In genomic region chr1:235651170-235651806, GRCh38 we compare ENCODE assay signal across 11 cellular contexts. TPM values are rescaled to one million over a fixed set of nuclear protein-coding genes. Genes with fewer than 3 reads are reported as not detected.
DNase-seq lines count a peak whose midpoint lies in the region; ATAC-seq and TF ChIP-seq lines count a peak whose summit lies in the region.
"Had no signal": no experiment of that assay in that cellular context is flagged by ENCODE, and none has a peak within 500 bp of the region (broad histone marks: within the 10 kb centered on the region; RNA-seq: fewer than 3 reads in every experiment).

No MANE protein-coding gene starts in this region.

- intact Hi-C loops in sciatic nerve (cut with DNase I), result no loop called here

- POLR2A ChIA-PET in CD8-positive, alpha-beta memory T cell (lab: Charles Lee), result no interaction called here

- peaks cover 14% of the 10 kb centered on the region for H3K4me1 ChIP-seq in CD8-positive, alpha-beta memory T cell (ENCODE audit: insufficient read depth, low read length)
- H3K4me1 ChIP-seq in HUES6 (ENCODE audit: control insufficient read depth, insufficient read depth, low read length) (peaks cover 11% of the 10 kb centered on the region), endocrine pancreas (ENCODE audit: control insufficient read depth, insufficient read depth, low read length) (peaks cover 10% of the 10 kb centered on the region)

- H3K9me3 Mint-ChIP-seq in CD8-positive, alpha-beta memory T cell, result peaks cover 4 to 17% (median 8%) of the 10 kb centered on the region in 5 donors

- no peak for DNase-seq in CD8-positive, alpha-beta memory T cell
- DNase-seq in amygdala (lab: John Stamatoyannopoulos, UW) (no peak), NAMALWA (ENCODE audit: low spot score) (no peak), sciatic nerve (ENCODE audit: low spot score) (no peak)
- DNase-seq: effector CD4-positive, alpha-beta T cell; NCI-H345 had no signal

- no peak overlapping the region for H3K4me2 ChIP-seq in neural cell (ENCODE audit: low read length)

- peaks cover 51 to 56% of the 10 kb centered on the region in 2 donors for H3K27me3 Mint-ChIP-seq in CD8-positive, alpha-beta memory T cell

- no peaks in the 10 kb centered on the region for H3K9me3 ChIP-seq in CD8-positive, alpha-beta memory T cell (ENCODE audit: low read length)
- H3K9me3 ChIP-seq in HUES6 (ENCODE audit: control insufficient read depth, insufficient read depth, low read depth, low read length) (no peaks in the 10 kb centered on the region), endocrine pancreas (ENCODE audit: control insufficient read depth, low read length) (no peaks in the 10 kb centered on the region), neural cell (ENCODE audit: low read length) (no peaks in the 10 kb centered on the region)

- no peak overlapping the region for H3K9ac ChIP-seq in HUES6 (ENCODE audit: low read length)
- peak overlapping the region; percentile 5 for H3K9ac ChIP-seq in endocrine pancreas (ENCODE audit: control insufficient read depth, insufficient read depth, low read length)
- H3K9ac ChIP-seq in neural cell (ENCODE audit: low read length), result peak overlapping the region; percentile 76

- ATAC-seq in GM18907 (IDR thresholded peaks at IDR 0.05; ENCODE audit: unreplicated experiment), result no peak
- no peak for ATAC-seq in sciatic nerve
- ATAC-seq: GM12878 had no signal

- peaks cover 11 to 16% (median 12%) of the 10 kb centered on the region in 3 donors for H3K4me1 Mint-ChIP-seq in CD8-positive, alpha-beta memory T cell

- H2AFZ ChIP-seq in neural cell (ENCODE audit: low read depth, low read length), result no peak overlapping the region

- no peak overlapping the region for H3K4me3 ChIP-seq in CD8-positive, alpha-beta memory T cell (ENCODE audit: low read length)
- H3K4me3 ChIP-seq in HUES6 (ENCODE audit: low read depth, low read length) (peak overlapping the region; percentile 65), endocrine pancreas (ENCODE audit: control insufficient read depth, insufficient read depth, low read length) (peak overlapping the region; percentile 79), neural cell (ENCODE audit: low read length) (peak overlapping the region; percentile 99)

- peaks cover 43% of the 10 kb centered on the region for H3K27me3 ChIP-seq in CD8-positive, alpha-beta memory T cell (ENCODE audit: insufficient read depth, low read length, poor library complexity, severe bottlenecking)
- H3K27me3 ChIP-seq in HUES6 (ENCODE audit: control insufficient read depth, insufficient read depth, low read length) (peaks cover 37% of the 10 kb centered on the region), endocrine pancreas (ENCODE audit: control insufficient read depth, insufficient read depth, low read length) (no peaks in the 10 kb centered on the region), neural cell (ENCODE audit: insufficient read depth, low read depth, low read length) (peaks cover 12% of the 10 kb centered on the region)

- peak overlapping the region in 2 of 8 donors; percentile 37 to 61 for H3K27ac Mint-ChIP-seq in CD8-positive, alpha-beta memory T cell

- H3F3A ChIP-seq in neural cell (ENCODE audit: insufficient read depth, low read length, poor library complexity, severe bottlenecking), result no peaks in the 10 kb centered on the region

- CTCF ChIA-PET in CD8-positive, alpha-beta memory T cell (lab: Charles Lee), result no interaction called here

- H4K20me1 ChIP-seq in neural cell (ENCODE audit: insufficient read depth), result no peaks in the 10 kb centered on the region

- H3K27ac ChIP-seq in CD8-positive, alpha-beta memory T cell (ENCODE audit: low read depth, low read length), result no peak overlapping the region
- H3K27ac ChIP-seq in HUES6 (ENCODE audit: low read depth, low read length), result no peak overlapping the region
- no peak overlapping the region for H3K27ac ChIP-seq in neural cell (ENCODE audit: low read length)

- peak overlapping the region; percentile 64 to 75 (median 70) for H3K4me3 Mint-ChIP-seq in CD8-positive, alpha-beta memory T cell

- H3K9me2 ChIP-seq in neural cell (ENCODE audit: insufficient read depth, low read length), result no peaks in the 10 kb centered on the region

- TF ChIP-seq RAD21 in neural cell (conservative IDR thresholded peaks at IDR 0.05), result no peak

- no peak for TF ChIP-seq CTCF in neural cell (IDR thresholded peaks at IDR 0.05; ENCODE audit: poor library complexity, severe bottlenecking)

- peaks cover 30% of the 10 kb centered on the region for H3K79me2 ChIP-seq in neural cell (replicated peaks; ENCODE audit: insufficient read depth, low read length)

- peaks cover 0 to 11% (median 0%) of the 10 kb centered on the region in 3 donors for H3K36me3 Mint-ChIP-seq in CD8-positive, alpha-beta memory T cell

- TF ChIP-seq EP300 in neural cell (conservative IDR thresholded peaks at IDR 0.05; ENCODE audit: poor library complexity, severe bottlenecking), result no peak

- no peaks in the 10 kb centered on the region for H3K36me3 ChIP-seq in CD8-positive, alpha-beta memory T cell (ENCODE audit: insufficient read depth, low read length)
- H3K36me3 ChIP-seq in HUES6 (ENCODE audit: control insufficient read depth, insufficient read depth, low read length) (no peaks in the 10 kb centered on the region), endocrine pancreas (ENCODE audit: control insufficient read depth, insufficient read depth, low read length) (no peaks in the 10 kb centered on the region), neural cell (ENCODE audit: insufficient read depth, low read length) (no peaks in the 10 kb centered on the region)

TF ChIP-seq in neural cell, 6 proteins besides CTCF, POLR2A, EP300 and RAD21:
- TF ChIP-seq POLR2AphosphoS5 (IDR thresholded peaks at IDR 0.05) (no peak), EZH2 (IDR thresholded peaks at IDR 0.05; ENCODE audit: borderline replicate concordance, insufficient read depth, low read length, poor library complexity, severe bottlenecking) (no peak), TAF1 (IDR thresholded peaks at IDR 0.05; ENCODE audit: low read depth) (no peak), MXI1 (conservative IDR thresholded peaks at IDR 0.05; ENCODE audit: poor library complexity, severe bottlenecking) (no peak), SMC3 (conservative IDR thresholded peaks at IDR 0.05; ENCODE audit: poor library complexity) (no peak)
- TF ChIP-seq, protein P1, sequence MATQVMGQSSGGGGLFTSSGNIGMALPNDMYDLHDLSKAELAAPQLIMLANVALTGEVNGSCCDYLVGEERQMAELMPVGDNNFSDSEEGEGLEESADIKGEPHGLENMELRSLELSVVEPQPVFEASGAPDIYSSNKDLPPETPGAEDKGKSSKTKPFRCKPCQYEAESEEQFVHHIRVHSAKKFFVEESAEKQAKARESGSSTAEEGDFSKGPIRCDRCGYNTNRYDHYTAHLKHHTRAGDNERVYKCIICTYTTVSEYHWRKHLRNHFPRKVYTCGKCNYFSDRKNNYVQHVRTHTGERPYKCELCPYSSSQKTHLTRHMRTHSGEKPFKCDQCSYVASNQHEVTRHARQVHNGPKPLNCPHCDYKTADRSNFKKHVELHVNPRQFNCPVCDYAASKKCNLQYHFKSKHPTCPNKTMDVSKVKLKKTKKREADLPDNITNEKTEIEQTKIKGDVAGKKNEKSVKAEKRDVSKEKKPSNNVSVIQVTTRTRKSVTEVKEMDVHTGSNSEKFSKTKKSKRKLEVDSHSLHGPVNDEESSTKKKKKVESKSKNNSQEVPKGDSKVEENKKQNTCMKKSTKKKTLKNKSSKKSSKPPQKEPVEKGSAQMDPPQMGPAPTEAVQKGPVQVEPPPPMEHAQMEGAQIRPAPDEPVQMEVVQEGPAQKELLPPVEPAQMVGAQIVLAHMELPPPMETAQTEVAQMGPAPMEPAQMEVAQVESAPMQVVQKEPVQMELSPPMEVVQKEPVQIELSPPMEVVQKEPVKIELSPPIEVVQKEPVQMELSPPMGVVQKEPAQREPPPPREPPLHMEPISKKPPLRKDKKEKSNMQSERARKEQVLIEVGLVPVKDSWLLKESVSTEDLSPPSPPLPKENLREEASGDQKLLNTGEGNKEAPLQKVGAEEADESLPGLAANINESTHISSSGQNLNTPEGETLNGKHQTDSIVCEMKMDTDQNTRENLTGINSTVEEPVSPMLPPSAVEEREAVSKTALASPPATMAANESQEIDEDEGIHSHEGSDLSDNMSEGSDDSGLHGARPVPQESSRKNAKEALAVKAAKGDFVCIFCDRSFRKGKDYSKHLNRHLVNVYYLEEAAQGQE (IDR thresholded peaks at IDR 0.05; ENCODE audit: borderline replicate concordance), result no peak

RNA-seq across cellular contexts. Expression of gene GNG4, which starts 1.7 kb away (rescaled TPM):
- 1 to 10 TPM; 5.2 to 5.6 TPM for total RNA-seq in CD8-positive, alpha-beta memory T cell
- not detected for polyA plus RNA-seq in CD8-positive, alpha-beta memory T cell
- 57.6 and 63.2 TPM in 2 replicates for polyA plus RNA-seq in neural cell
- polyA minus RNA-seq in neural cell, result 82.0 and 96.2 TPM in 2 replicates
- 4.0 TPM for total RNA-seq in sciatic nerve
- total RNA-seq: GM12878 had no signal
